1 cellular context compared by ENCODE assay signal in genomic region chr16:3066440-3066748, GRCh38.
TF ChIP-seq lines count a peak whose summit lies in the region.

No MANE protein-coding gene starts in this region.

TF ChIP-seq in IMR-90, 13 proteins besides CTCF, POLR2A, EP300 and RAD21:
- TF ChIP-seq ELK1 (IDR thresholded peaks at IDR 0.05; ENCODE audit: borderline replicate concordance, low read depth, low read length) (no peak), MXI1 (IDR thresholded peaks at IDR 0.05; ENCODE audit: borderline replicate concordance, low read depth, low read length) (no peak), MAFK (IDR thresholded peaks at IDR 0.05; ENCODE audit: low read depth, low read length) (no peak), NFE2L2 (IDR thresholded peaks at IDR 0.05; ENCODE audit: low read depth, low read length) (no peak), BHLHE40 (IDR thresholded peaks at IDR 0.05; ENCODE audit: low read depth, low read length) (no peak), RCOR1 (IDR thresholded peaks at IDR 0.05; ENCODE audit: insufficient replicate concordance, low read length) (no peak), SMC3 (IDR thresholded peaks at IDR 0.05; ENCODE audit: low read depth, low read length) (no peak), MAZ (IDR thresholded peaks at IDR 0.05; ENCODE audit: borderline replicate concordance, low read depth, low read length) (no peak), FOS (IDR thresholded peaks at IDR 0.05; ENCODE audit: low read depth, low read length) (no peak), CEBPB (IDR thresholded peaks at IDR 0.05; ENCODE audit: low read depth, low read length) (no peak), RFX5 (IDR thresholded peaks at IDR 0.05; ENCODE audit: low read depth, low read length) (no peak), CHD1 (IDR thresholded peaks at IDR 0.05; ENCODE audit: low read depth, low read length) (no peak)
- TF ChIP-seq, protein P1, sequence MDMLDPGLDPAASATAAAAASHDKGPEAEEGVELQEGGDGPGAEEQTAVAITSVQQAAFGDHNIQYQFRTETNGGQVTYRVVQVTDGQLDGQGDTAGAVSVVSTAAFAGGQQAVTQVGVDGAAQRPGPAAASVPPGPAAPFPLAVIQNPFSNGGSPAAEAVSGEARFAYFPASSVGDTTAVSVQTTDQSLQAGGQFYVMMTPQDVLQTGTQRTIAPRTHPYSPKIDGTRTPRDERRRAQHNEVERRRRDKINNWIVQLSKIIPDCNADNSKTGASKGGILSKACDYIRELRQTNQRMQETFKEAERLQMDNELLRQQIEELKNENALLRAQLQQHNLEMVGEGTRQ (IDR thresholded peaks at IDR 0.05; ENCODE audit: low read depth, low read length), result no peak
